ENCODE assay signal across 1 cellular context in genomic region chr6:155107432-155108069, GRCh38.
A peak's percentile ranks its signal among the peaks of the same experiment; 100 is the strongest.
TF ChIP-seq lines count a peak whose summit lies in the region.

No MANE protein-coding gene starts in this region.

TF ChIP-seq in K562, 482 proteins besides CTCF, POLR2A, EP300 and RAD21 (continued from another document):
- TF ChIP-seq ZNF318 (IDR thresholded peaks at IDR 0.05; ENCODE audit: borderline replicate concordance in 1 of 2, low read depth in 1 of 2) (no peak), C11orf30 (IDR thresholded peaks at IDR 0.05; ENCODE audit: low read depth) (peak; percentile 59), IRF9 (tag; IDR thresholded peaks at IDR 0.05) (no peak), ILK (tag; IDR thresholded peaks at IDR 0.05; ENCODE audit: borderline replicate concordance, low read depth) (no peak), UBTF (IDR thresholded peaks at IDR 0.05; ENCODE audit: borderline replicate concordance in 1 of 2, low read depth in 2 of 2, low read length in 2 of 2) (no peak), ZNF699 (CRISPR knock-in tag; IDR thresholded peaks at IDR 0.05; ENCODE audit: insufficient replicate concordance) (no peak), MAFF (IDR thresholded peaks at IDR 0.05; ENCODE audit: low read length) (peak; percentile 55; the same call in 1 of the 2 replicates), KLF1 (tag; IDR thresholded peaks at IDR 0.05) (no peak), ZNF316 (IDR thresholded peaks at IDR 0.05) (peak; percentile 79), ESRRB (CRISPR knock-in tag; IDR thresholded peaks at IDR 0.05; ENCODE audit: borderline replicate concordance) (no peak), ZNF263 (CRISPR knock-in tag; IDR thresholded peaks at IDR 0.05; ENCODE audit: borderline replicate concordance) (no peak)
- TF ChIP-seq, protein P1, sequence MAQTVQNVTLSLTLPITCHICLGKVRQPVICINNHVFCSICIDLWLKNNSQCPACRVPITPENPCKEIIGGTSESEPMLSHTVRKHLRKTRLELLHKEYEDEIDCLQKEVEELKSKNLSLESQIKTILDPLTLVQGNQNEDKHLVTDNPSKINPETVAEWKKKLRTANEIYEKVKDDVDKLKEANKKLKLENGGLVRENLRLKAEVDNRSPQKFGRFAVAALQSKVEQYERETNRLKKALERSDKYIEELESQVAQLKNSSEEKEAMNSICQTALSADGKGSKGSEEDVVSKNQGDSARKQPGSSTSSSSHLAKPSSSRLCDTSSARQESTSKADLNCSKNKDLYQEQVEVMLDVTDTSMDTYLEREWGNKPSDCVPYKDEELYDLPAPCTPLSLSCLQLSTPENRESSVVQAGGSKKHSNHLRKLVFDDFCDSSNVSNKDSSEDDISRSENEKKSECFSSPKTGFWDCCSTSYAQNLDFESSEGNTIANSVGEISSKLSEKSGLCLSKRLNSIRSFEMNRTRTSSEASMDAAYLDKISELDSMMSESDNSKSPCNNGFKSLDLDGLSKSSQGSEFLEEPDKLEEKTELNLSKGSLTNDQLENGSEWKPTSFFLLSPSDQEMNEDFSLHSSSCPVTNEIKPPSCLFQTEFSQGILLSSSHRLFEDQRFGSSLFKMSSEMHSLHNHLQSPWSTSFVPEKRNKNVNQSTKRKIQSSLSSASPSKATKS (CRISPR knock-in tag; IDR thresholded peaks at IDR 0.05), result no peak
TF ChIP-seq in K562: peak in this region for 3.
